ENCODE assay signal across 1 cellular context in the genomic region with DNA sequence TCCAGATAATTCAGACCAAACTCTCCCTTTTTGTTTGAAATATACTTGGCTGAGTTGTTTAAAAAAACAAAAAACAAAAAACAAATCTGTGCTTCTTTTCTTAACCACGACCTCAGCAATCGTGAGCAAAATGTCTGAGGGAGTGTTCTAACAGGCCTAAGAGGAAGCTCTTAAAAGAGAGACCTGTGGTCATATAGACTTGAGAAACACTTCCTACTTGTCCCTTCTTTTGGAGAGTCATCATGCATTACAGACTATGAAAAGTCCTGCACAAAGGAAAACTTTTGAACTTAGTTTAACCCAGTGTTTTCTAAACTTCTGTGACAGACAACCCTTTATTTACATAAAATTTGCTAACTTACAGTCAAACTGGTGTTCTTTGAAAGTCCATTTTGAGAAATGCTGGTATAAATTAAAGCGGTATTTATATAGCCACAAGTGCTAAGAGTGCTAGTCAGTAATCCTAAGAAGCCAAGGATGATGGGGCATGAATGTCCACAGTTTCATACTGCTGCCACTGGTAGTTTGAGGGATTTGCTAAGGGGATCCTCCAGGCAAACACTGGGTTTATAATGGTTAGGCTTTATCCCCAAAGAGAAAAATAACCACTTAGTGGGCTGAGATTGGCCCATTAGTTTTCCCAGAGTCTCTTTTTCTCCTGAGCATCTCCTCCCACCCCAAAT.
TF ChIP-seq lines count a peak whose summit lies in the region.

No MANE protein-coding gene starts in this region.

TF ChIP-seq in A549, 52 proteins besides CTCF, POLR2A, EP300 and RAD21 (continued from another document):
- TF ChIP-seq, protein P1, sequence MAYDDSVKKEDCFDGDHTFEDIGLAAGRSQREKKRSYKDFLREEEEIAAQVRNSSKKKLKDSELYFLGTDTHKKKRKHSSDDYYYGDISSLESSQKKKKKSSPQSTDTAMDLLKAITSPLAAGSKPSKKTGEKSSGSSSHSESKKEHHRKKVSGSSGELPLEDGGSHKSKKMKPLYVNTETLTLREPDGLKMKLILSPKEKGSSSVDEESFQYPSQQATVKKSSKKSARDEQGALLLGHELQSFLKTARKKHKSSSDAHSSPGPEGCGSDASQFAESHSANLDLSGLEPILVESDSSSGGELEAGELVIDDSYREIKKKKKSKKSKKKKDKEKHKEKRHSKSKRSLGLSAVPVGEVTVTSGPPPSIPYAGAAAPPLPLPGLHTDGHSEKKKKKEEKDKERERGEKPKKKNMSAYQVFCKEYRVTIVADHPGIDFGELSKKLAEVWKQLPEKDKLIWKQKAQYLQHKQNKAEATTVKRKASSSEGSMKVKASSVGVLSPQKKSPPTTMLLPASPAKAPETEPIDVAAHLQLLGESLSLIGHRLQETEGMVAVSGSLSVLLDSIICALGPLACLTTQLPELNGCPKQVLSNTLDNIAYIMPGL (CRISPR knock-in tag; IDR thresholded peaks at IDR 0.05; ENCODE audit: borderline replicate concordance), result no peak
- TF ChIP-seq JUNB (IDR thresholded peaks at IDR 0.05), result no peak
- TF ChIP-seq FOXS1 (CRISPR knock-in tag; IDR thresholded peaks at IDR 0.05), result no peak
- TF ChIP-seq, protein P2, sequence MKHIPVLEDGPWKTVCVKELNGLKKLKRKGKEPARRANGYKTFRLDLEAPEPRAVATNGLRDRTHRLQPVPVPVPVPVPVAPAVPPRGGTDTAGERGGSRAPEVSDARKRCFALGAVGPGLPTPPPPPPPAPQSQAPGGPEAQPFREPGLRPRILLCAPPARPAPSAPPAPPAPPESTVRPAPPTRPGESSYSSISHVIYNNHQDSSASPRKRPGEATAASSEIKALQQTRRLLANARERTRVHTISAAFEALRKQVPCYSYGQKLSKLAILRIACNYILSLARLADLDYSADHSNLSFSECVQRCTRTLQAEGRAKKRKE (CRISPR knock-in tag; IDR thresholded peaks at IDR 0.05; ENCODE audit: low read depth), result no peak
- TF ChIP-seq RARB (CRISPR knock-in tag; IDR thresholded peaks at IDR 0.05), result no peak
- TF ChIP-seq BHLHE40 (IDR thresholded peaks at IDR 0.05; ENCODE audit: low read depth, low read length), result no peak
- no peak for TF ChIP-seq CEBPB (IDR thresholded peaks at IDR 0.05)
TF ChIP-seq in A549: peak in this region for 0.
